In genomic region chr6:167034056-167034455, GRCh38 we compare ENCODE assay signal across 30 cellular contexts.
"Had no signal": no experiment of that assay in that cellular context is flagged by ENCODE, and none has a peak within 500 bp of the region (broad histone marks: within the 10 kb centered on the region; RNA-seq: fewer than 3 reads in every experiment).

No MANE protein-coding gene starts in this region.

- H3K9me3 Mint-ChIP-seq: activated CD4-positive, alpha-beta memory T cell treated with anti-CD3 and anti-CD28 coated beads for 36 hours; activated CD4-positive, alpha-beta T cell treated with anti-CD3 and anti-CD28 coated beads, Interleukin-2, amount 10 ng/mL, durations not matched to agents 24 days and 14 days; activated T-helper 17 cell treated with anti-CD3 and anti-CD28 coated beads, Interleukin-2, amount 50 U/mL, for 72 hours; central memory CD8-positive, alpha-beta T cell; dendritic cell treated with granulocyte-macrophage colony-stimulating factor and Interleukin-4, amounts not matched to agents 40 ng/mL and 50 ng/mL, for 4 days; endodermal cell; T-helper 1 cell treated with Interleukin-12 subunit alpha and Interleukin-12 subunit beta and Interleukin-4 antibody, amounts not matched to agents 30 μg/mL and 1 μg/mL, for 36 hours; T-helper 2 cell treated with Interferon-gamma antibody and Interleukin-4, amounts not matched to agents 5 μg/mL and 100 μg/mL, for 36 hours had no signal

- H3K27ac Mint-ChIP-seq: activated CD4-positive, alpha-beta memory T cell treated with anti-CD3 and anti-CD28 coated beads for 36 hours; activated CD4-positive, alpha-beta T cell treated with anti-CD3 and anti-CD28 coated beads for 36 hours; activated CD4-positive, alpha-beta T cell treated with anti-CD3 and anti-CD28 coated beads, Interleukin-2, amount 10 ng/mL, durations not matched to agents 24 days and 14 days; activated CD8-positive, alpha-beta memory T cell treated with anti-CD3 and anti-CD28 coated beads, Interleukin-2, amount 10 ng/mL, durations not matched to agents 7 days and 5 days; activated CD8-positive, alpha-beta T cell treated with anti-CD3 and anti-CD28 coated beads, Interleukin-2, amount 10 ng/mL, durations not matched to agents 7 days and 5 days; activated naive CD8-positive, alpha-beta T cell; activated T-helper 17 cell treated with anti-CD3 and anti-CD28 coated beads, Interleukin-2, amount 50 U/mL, for 72 hours; dendritic cell treated with granulocyte-macrophage colony-stimulating factor and Interleukin-4, amounts not matched to agents 40 ng/mL and 50 ng/mL, for 4 days; endodermal cell; T-helper 1 cell treated with Interleukin-12 subunit alpha and Interleukin-12 subunit beta and Interleukin-4 antibody, amounts not matched to agents 30 μg/mL and 1 μg/mL, for 36 hours had no signal

- H3K4me3 ChIP-seq: coronary artery, dorsolateral prefrontal cortex had no signal

- DNase-seq: activated CD4-positive, alpha-beta memory T cell treated with anti-CD3 and anti-CD28 coated beads for 36 hours; activated CD4-positive, alpha-beta T cell treated with anti-CD3 and anti-CD28 coated beads for 36 hours; activated CD4-positive, CD25-positive, alpha-beta regulatory T cell; activated CD4-positive, CD25-positive, alpha-beta regulatory T cell treated with anti-CD3 and anti-CD28 coated beads, Interleukin-2, amount 50 U/mL, for 72 hours; activated CD8-positive, alpha-beta memory T cell treated with anti-CD3 and anti-CD28 coated beads, Interleukin-2, amount 10 ng/mL, durations not matched to agents 7 days and 5 days; activated CD8-positive, alpha-beta memory T cell treated with anti-CD3 and anti-CD28 coated beads, Interleukin-2, amount 50 U/mL, for 4 hours; activated CD8-positive, alpha-beta T cell treated with anti-CD3 and anti-CD28 coated beads, Interleukin-2, amount 10 ng/mL, durations not matched to agents 7 days and 5 days; activated effector memory CD4-positive, alpha-beta T cell treated with Interleukin-2 at 50 U/mL for 16 hours; activated gamma-delta T cell treated with Interleukin-2 at 50 U/mL for 16 hours; activated naive CD4-positive, alpha-beta T cell treated with anti-CD3 and anti-CD28 coated beads, Interleukin-2, amount 50 U/mL, for 16 hours; activated naive CD4-positive, alpha-beta T cell treated with Interleukin-2 at 50 U/mL for 16 hours; activated T-cell treated with anti-CD3 and anti-CD28 coated beads, Interleukin-2, amount 50 U/mL, for 1 hour; amniotic stem cell; anterior cingulate cortex; brain microvascular endothelial cell; dorsolateral prefrontal cortex; effector memory CD4-positive, alpha-beta T cell; endodermal cell; foreskin fibroblast; head of caudate nucleus; T1000 had no signal

- H3K27me3 ChIP-seq: brain microvascular endothelial cell, dorsolateral prefrontal cortex had no signal

- H3K27ac ChIP-seq: brain microvascular endothelial cell, coronary artery, dorsolateral prefrontal cortex had no signal

- H3K4me3 Mint-ChIP-seq: activated CD4-positive, alpha-beta memory T cell treated with anti-CD3 and anti-CD28 coated beads for 36 hours; activated CD4-positive, alpha-beta T cell treated with anti-CD3 and anti-CD28 coated beads for 36 hours; activated CD4-positive, alpha-beta T cell treated with anti-CD3 and anti-CD28 coated beads, Interleukin-2, amount 10 ng/mL, durations not matched to agents 24 days and 14 days; activated CD8-positive, alpha-beta memory T cell treated with anti-CD3 and anti-CD28 coated beads, Interleukin-2, amount 10 ng/mL, durations not matched to agents 7 days and 5 days; activated CD8-positive, alpha-beta T cell treated with anti-CD3 and anti-CD28 coated beads, Interleukin-2, amount 10 ng/mL, durations not matched to agents 7 days and 5 days; activated naive CD8-positive, alpha-beta T cell; activated T-helper 17 cell treated with anti-CD3 and anti-CD28 coated beads, Interleukin-2, amount 50 U/mL, for 72 hours; central memory CD8-positive, alpha-beta T cell; dendritic cell treated with granulocyte-macrophage colony-stimulating factor and Interleukin-4, amounts not matched to agents 40 ng/mL and 50 ng/mL, for 4 days; endodermal cell; T-helper 1 cell treated with Interleukin-12 subunit alpha and Interleukin-12 subunit beta and Interleukin-4 antibody, amounts not matched to agents 30 μg/mL and 1 μg/mL, for 36 hours; T-helper 2 cell treated with Interferon-gamma antibody and Interleukin-4, amounts not matched to agents 5 μg/mL and 100 μg/mL, for 36 hours had no signal

- H3K27me3 Mint-ChIP-seq: activated CD4-positive, alpha-beta memory T cell treated with anti-CD3 and anti-CD28 coated beads for 36 hours; activated CD4-positive, alpha-beta T cell treated with anti-CD3 and anti-CD28 coated beads for 36 hours; activated CD4-positive, alpha-beta T cell treated with anti-CD3 and anti-CD28 coated beads, Interleukin-2, amount 10 ng/mL, durations not matched to agents 24 days and 14 days; activated CD8-positive, alpha-beta memory T cell treated with anti-CD3 and anti-CD28 coated beads, Interleukin-2, amount 10 ng/mL, durations not matched to agents 7 days and 5 days; activated naive CD8-positive, alpha-beta T cell; activated T-helper 17 cell treated with anti-CD3 and anti-CD28 coated beads, Interleukin-2, amount 50 U/mL, for 72 hours; central memory CD8-positive, alpha-beta T cell; dendritic cell treated with granulocyte-macrophage colony-stimulating factor and Interleukin-4, amounts not matched to agents 40 ng/mL and 50 ng/mL, for 4 days had no signal

- ATAC-seq: activated CD4-positive, alpha-beta T cell treated with anti-CD3 and anti-CD28 coated beads for 36 hours; activated CD8-positive, alpha-beta memory T cell treated with anti-CD3 and anti-CD28 coated beads, Interleukin-2, amount 10 ng/mL, durations not matched to agents 7 days and 5 days; activated CD8-positive, alpha-beta T cell treated with anti-CD3 and anti-CD28 coated beads, Interleukin-2, amount 10 ng/mL, durations not matched to agents 7 days and 5 days; activated T-helper 17 cell treated with anti-CD3 and anti-CD28 coated beads, Interleukin-2, amount 50 U/mL, for 72 hours; esophagus mucosa had no signal

- H3K4me1 Mint-ChIP-seq: central memory CD8-positive, alpha-beta T cell; endodermal cell had no signal
